22 cellular contexts compared by ENCODE assay signal in genomic region chr1:78779831-78780230, GRCh38.
DNase-seq lines count a peak whose midpoint lies in the region; ATAC-seq and TF ChIP-seq lines count a peak whose summit lies in the region.
"Had no signal": no experiment of that assay in that cellular context is flagged by ENCODE, and none has a peak within 500 bp of the region (broad histone marks: within the 10 kb centered on the region; RNA-seq: fewer than 3 reads in every experiment).

No MANE protein-coding gene starts in this region.

- no peak for TF ChIP-seq CTCF in SK-N-SH (IDR thresholded peaks at IDR 0.05)
- no peak for TF ChIP-seq CTCF in cardiac fibroblast (IDR thresholded peaks at IDR 0.05; ENCODE audit: low read depth, low read length)
- TF ChIP-seq CTCF in fibroblast of the aortic adventitia (IDR thresholded peaks at IDR 0.05; ENCODE audit: insufficient read depth, low read length) = no peak

- H3K9ac ChIP-seq in SK-N-SH = no peak overlapping the region

- ATAC-seq in SK-N-SH treated with all-trans-retinoic acid at 6 μM for 48 hours = no peak; the same call in 2 of the 3 replicates
- no peak for ATAC-seq in GM19035 (IDR thresholded peaks at IDR 0.05; ENCODE audit: unreplicated experiment)
- ATAC-seq: left lung had no signal

- peak overlapping the region in 1 of 2 experiments; percentile 54; a peak in 2 of 4 replicates for H3K27ac ChIP-seq in SK-N-SH (ENCODE audit: low read depth in 2 of 2, low read length in 1 of 2)
- H3K27ac ChIP-seq: 22Rv1, epithelial cell of prostate, left lung, neutrophil, thyroid gland had no signal

- no peaks in the 10 kb centered on the region for H3F3A ChIP-seq in SK-N-SH (replicated peaks; ENCODE audit: insufficient read depth)

- H4K20me1 ChIP-seq in SK-N-SH (ENCODE audit: insufficient read depth) = no peaks in the 10 kb centered on the region

- peak overlapping the region; percentile 7; the same call in 1 of the 2 replicates for H2AFZ ChIP-seq in SK-N-SH (ENCODE audit: low read depth)

- WGBS in SK-N-SH (ENCODE audit: low lambda C conversion rate) = 67% methylated on average over 2 of the region's 2 CpGs

- TF ChIP-seq RAD21 in SK-N-SH (IDR thresholded peaks at IDR 0.05; ENCODE audit: low read length) = no peak

- CTCF ChIA-PET in SK-N-SH (lab: Yijun Ruan, JAX) = no interaction called here

- no peaks in the 10 kb centered on the region for H3K36me3 ChIP-seq in SK-N-SH (replicated peaks in 1 of 2; ENCODE audit: control insufficient read depth in 1 of 2, insufficient read depth in 2 of 2, low read length in 1 of 2)
- H3K36me3 ChIP-seq: left lung, neutrophil, thyroid gland had no signal

- no peaks in the 10 kb centered on the region for H3K79me2 ChIP-seq in SK-N-SH (ENCODE audit: insufficient read depth)

- POLR2A ChIA-PET in SK-N-SH (lab: Yijun Ruan, JAX) = no interaction called here

- H3K9me2 ChIP-seq in SK-N-SH = no peaks in the 10 kb centered on the region

- H3K4me3 ChIP-seq in SK-N-SH (ENCODE audit: low read depth in 2 of 2, low read length in 1 of 2) = no peak overlapping the region
- no peak overlapping the region for H3K4me3 ChIP-seq in cardiac fibroblast (replicated peaks in 1 of 2; ENCODE audit: low read depth in 2 of 2, low read length in 2 of 2)
- H3K4me3 ChIP-seq in fibroblast of the aortic adventitia (ENCODE audit: low read depth, low read length) = no peak overlapping the region
- H3K4me3 ChIP-seq: left lung, thyroid gland had no signal

- no peaks in the 10 kb centered on the region for H3K27me3 ChIP-seq in SK-N-SH (ENCODE audit: insufficient read depth)
- H3K27me3 ChIP-seq: left lung, neutrophil, thyroid gland had no signal

- no peaks in the 10 kb centered on the region for H3K9me3 ChIP-seq in SK-N-SH
- H3K9me3 ChIP-seq: left lung, neutrophil, thyroid gland had no signal

- H3K4me1 ChIP-seq in SK-N-SH (ENCODE audit: control insufficient read depth in 1 of 2, insufficient read depth in 2 of 2, low read depth in 1 of 2, low read length in 1 of 2) = no peaks in the 10 kb centered on the region
- H3K4me1 ChIP-seq: left lung, thyroid gland had no signal

- DNase-seq in SK-N-SH (no peak), cardiac fibroblast (ENCODE audit: low read depth in 2 of 2) (peak; percentile 52 to 70), fibroblast of the aortic adventitia (ENCODE audit: low read depth) (peak; percentile 76), stromal cell of bone marrow (ENCODE audit: low read depth) (peak; percentile 81), superior temporal gyrus (ENCODE audit: extremely low spot score) (no peak)
- DNase-seq in NK-92 treated with Interleukin-12 subunit alpha and Interleukin-12 subunit beta, amount 100 ng/mL, for 24 hours (lab: John Stamatoyannopoulos, UW) = no peak
- DNase-seq: activated CD4-positive, alpha-beta T cell treated with anti-CD3 and anti-CD28 coated beads, Interleukin-2, amount 50 U/mL, for 4 hours; activated CD8-positive, alpha-beta memory T cell treated with anti-CD3 and anti-CD28 coated beads, Interleukin-2, amount 50 U/mL, for 4 hours; activated naive CD4-positive, alpha-beta T cell treated with anti-CD3 and anti-CD28 coated beads, Interleukin-2, amount 50 U/mL, for 16 hours; CD4-positive, alpha-beta memory T cell; KG1; left lung; mesendoderm; NCI-H146; NCI-H446 treated with DMSO at 0.1 percent for 48 hours; RPMI8226; thyroid gland had no signal

- TF ChIP-seq EP300 in SK-N-SH (IDR thresholded peaks at IDR 0.05; ENCODE audit: borderline replicate concordance in 1 of 2, low read depth in 1 of 2, low read length in 1 of 2) = no peak

- H3K4me2 ChIP-seq in SK-N-SH = no peak overlapping the region

TF ChIP-seq in SK-N-SH, 30 proteins besides CTCF, POLR2A, EP300 and RAD21:
- TF ChIP-seq FOXJ3 (CRISPR knock-in tag; IDR thresholded peaks at IDR 0.05) = no peak
- no peak for TF ChIP-seq IRF3 (IDR thresholded peaks at IDR 0.05; ENCODE audit: low read depth, low read length)
- no peak for TF ChIP-seq YY1 (IDR thresholded peaks at IDR 0.05; ENCODE audit: low read depth)
- no peak for TF ChIP-seq TAF1 (IDR thresholded peaks at IDR 0.05; ENCODE audit: borderline replicate concordance, low read depth, low read length)
- peak; percentile 24; the same call in 1 of the 2 replicates for TF ChIP-seq FOSL2 (IDR thresholded peaks at IDR 0.05; ENCODE audit: borderline replicate concordance, low read depth)
- TF ChIP-seq JUND (IDR thresholded peaks at IDR 0.05) = peak; percentile 40; the same call in 1 of the 2 replicates

TF ChIP-seq in SK-N-SH treated with all-trans-retinoic acid at 6 μM for 48 hours, 23 proteins besides CTCF, POLR2A, EP300 and RAD21 (continues in another document):
- TF ChIP-seq CSRNP3 (CRISPR knock-in tag; IDR thresholded peaks at IDR 0.05) (no peak), CSDC2 (CRISPR knock-in tag; IDR thresholded peaks at IDR 0.05) (no peak), BACH2 (CRISPR knock-in tag; IDR thresholded peaks at IDR 0.05; ENCODE audit: borderline replicate concordance) (no peak), PATZ1 (CRISPR knock-in tag; IDR thresholded peaks at IDR 0.05; ENCODE audit: borderline replicate concordance) (no peak), ZNF565 (CRISPR knock-in tag; conservative IDR thresholded peaks at IDR 0.05; ENCODE audit: low read depth) (no peak), TOX (CRISPR knock-in tag; IDR thresholded peaks at IDR 0.05; ENCODE audit: borderline replicate concordance) (no peak), ZFP30 (CRISPR knock-in tag; IDR thresholded peaks at IDR 0.05) (no peak), PPARA (CRISPR knock-in tag; IDR thresholded peaks at IDR 0.05; ENCODE audit: borderline replicate concordance) (no peak), ISL1 (CRISPR knock-in tag; IDR thresholded peaks at IDR 0.05) (no peak), ZNF8 (CRISPR knock-in tag; IDR thresholded peaks at IDR 0.05) (no peak), SNAI2 (CRISPR knock-in tag; IDR thresholded peaks at IDR 0.05) (no peak), ESRRG (CRISPR knock-in tag; IDR thresholded peaks at IDR 0.05) (no peak), CREB5 (CRISPR knock-in tag; IDR thresholded peaks at IDR 0.05; ENCODE audit: low read depth) (no peak), ZNF70 (CRISPR knock-in tag; IDR thresholded peaks at IDR 0.05) (no peak), TCF4 (CRISPR knock-in tag; IDR thresholded peaks at IDR 0.05; ENCODE audit: borderline replicate concordance) (no peak), GLIS3 (CRISPR knock-in tag; IDR thresholded peaks at IDR 0.05) (no peak)

Comparison
In these comparisons a context has a peak if more than half of its experiments do, and no peak if none do; other contexts are left out.
1. DNase-seq: peak in cardiac fibroblast (2 of 2), fibroblast of the aortic adventitia (single experiment) and stromal cell of bone marrow (single experiment); none in SK-N-SH (single experiment), NK-92 treated with Interleukin-12 subunit alpha and Interleukin-12 subunit beta, amount 100 ng/mL, for 24 hours (single experiment) and superior temporal gyrus (single experiment).